17 cellular contexts compared by ENCODE assay signal in the genomic region with DNA sequence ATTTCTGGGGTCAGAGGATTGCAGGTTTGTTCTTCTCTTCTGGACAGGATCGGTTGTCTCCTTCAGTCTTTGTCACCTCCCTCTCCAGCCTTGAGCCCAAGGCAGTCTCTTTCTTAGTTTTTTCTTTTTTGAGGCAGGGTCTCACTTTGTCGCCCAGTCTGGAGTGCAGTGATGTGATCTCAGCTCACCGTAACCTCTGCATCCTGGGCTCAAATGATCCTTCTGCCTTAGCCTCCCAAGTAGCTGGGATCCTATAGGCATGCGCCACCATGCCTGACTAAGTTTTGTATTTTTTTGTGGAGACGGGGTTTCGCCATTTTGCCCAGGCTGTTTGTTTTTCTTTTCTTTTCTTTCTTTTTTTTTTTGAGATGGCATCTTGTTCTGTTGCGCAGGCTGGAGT. TPM values are rescaled to one million over a fixed set of nuclear protein-coding genes. Genes with fewer than 3 reads are reported as not detected.
A peak's percentile ranks its signal among the peaks of the same experiment; 100 is the strongest.
DNase-seq lines count a peak whose midpoint lies in the region; ATAC-seq and TF ChIP-seq lines count a peak whose summit lies in the region.
"Had no signal": no experiment of that assay in that cellular context is flagged by ENCODE, and none has a peak within 500 bp of the region (broad histone marks: within the 10 kb centered on the region; RNA-seq: fewer than 3 reads in every experiment).

No MANE protein-coding gene starts in this region.

- peaks cover 0 to 4% of the 10 kb centered on the region in 2 donors for H3K27me3 Mint-ChIP-seq in CD8-positive, alpha-beta memory T cell
- H3K27me3 Mint-ChIP-seq in osteocyte (ENCODE audit: unreplicated experiment) = no peaks in the 10 kb centered on the region
- H3K27me3 Mint-ChIP-seq: dendritic cell treated with granulocyte-macrophage colony-stimulating factor and Interleukin-4, amounts not matched to agents 40 ng/mL and 50 ng/mL, for 4 days had no signal

- peaks cover 99% of the 10 kb centered on the region for H3K79me2 ChIP-seq in Karpas-422 (ENCODE audit: low read length)

- no peaks in the 10 kb centered on the region for H3K9me2 ChIP-seq in Karpas-422 (replicated peaks; ENCODE audit: insufficient read depth, low read length)

- H3K27ac ChIP-seq in CD8-positive, alpha-beta memory T cell (ENCODE audit: low read depth, low read length) = no peak overlapping the region
- H3K27ac ChIP-seq in RWPE2 (ENCODE audit: poor library complexity, severe bottlenecking) = peak overlapping the region; percentile 97
- no peak overlapping the region for H3K27ac ChIP-seq in Karpas-422 (ENCODE audit: low read length)
- H3K27ac ChIP-seq: right lobe of liver had no signal

- H3K4me1 Mint-ChIP-seq in CD8-positive, alpha-beta memory T cell = peaks cover 79 to 89% (median 89%) of the 10 kb centered on the region in 3 donors
- peaks cover 81% of the 10 kb centered on the region for H3K4me1 Mint-ChIP-seq in osteocyte (ENCODE audit: unreplicated experiment)

- peak overlapping the region in 7 of 8 donors; percentile 22 to 83 (median 65) for H3K27ac Mint-ChIP-seq in CD8-positive, alpha-beta memory T cell
- peak overlapping the region; percentile 21 for H3K27ac Mint-ChIP-seq in osteocyte (ENCODE audit: unreplicated experiment)
- H3K27ac Mint-ChIP-seq: dendritic cell treated with granulocyte-macrophage colony-stimulating factor and Interleukin-4, amounts not matched to agents 40 ng/mL and 50 ng/mL, for 4 days had no signal

- no peak overlapping the region for H2AFZ ChIP-seq in Karpas-422 (ENCODE audit: low read length)

- no peak overlapping the region for H3K9ac ChIP-seq in Karpas-422 (ENCODE audit: low read length)

- no peaks in the 10 kb centered on the region for H3K36me3 ChIP-seq in CD8-positive, alpha-beta memory T cell (ENCODE audit: insufficient read depth, low read length)
- peaks cover 11% of the 10 kb centered on the region for H3K36me3 ChIP-seq in RWPE2 (ENCODE audit: low read depth)
- H3K36me3 ChIP-seq in Karpas-422 (ENCODE audit: insufficient read depth, low read length) = peaks cover 31% of the 10 kb centered on the region
- H3K36me3 ChIP-seq: right lobe of liver had no signal

- H4K20me1 ChIP-seq in Karpas-422 (ENCODE audit: insufficient read depth, low read depth, low read length) = peaks cover 81% of the 10 kb centered on the region

- no peaks in the 10 kb centered on the region for H3K27me3 ChIP-seq in CD8-positive, alpha-beta memory T cell (ENCODE audit: insufficient read depth, low read length, poor library complexity, severe bottlenecking)
- no peaks in the 10 kb centered on the region for H3K27me3 ChIP-seq in RWPE2 (ENCODE audit: insufficient read depth, poor library complexity, severe bottlenecking)
- H3K27me3 ChIP-seq in Karpas-422 (ENCODE audit: low read length) = no peaks in the 10 kb centered on the region
- H3K27me3 ChIP-seq: right lobe of liver had no signal

- H3K4me2 ChIP-seq in Karpas-422 (ENCODE audit: low read depth, low read length, poor library complexity, severe bottlenecking) = no peak overlapping the region

- no peaks in the 10 kb centered on the region for H3K9me3 Mint-ChIP-seq in CD8-positive, alpha-beta memory T cell
- H3K9me3 Mint-ChIP-seq in osteocyte (ENCODE audit: unreplicated experiment) = no peaks in the 10 kb centered on the region
- H3K9me3 Mint-ChIP-seq: dendritic cell treated with granulocyte-macrophage colony-stimulating factor and Interleukin-4, amounts not matched to agents 40 ng/mL and 50 ng/mL, for 4 days had no signal

- POLR2A ChIA-PET in CD8-positive, alpha-beta memory T cell (lab: Charles Lee) = no interaction called here

- CTCF ChIA-PET in CD8-positive, alpha-beta memory T cell (lab: Charles Lee) = interaction anchor here (0.9 kb wide), 1 partner anchor 10 kb away, joined by 3 read pairs; no protein-coding TSS in a partner anchor

- TF ChIP-seq CTCF in RWPE2 (IDR thresholded peaks at IDR 0.05; ENCODE audit: poor library complexity, severe bottlenecking) = no peak
- TF ChIP-seq CTCF in choroid plexus epithelial cell (conservative IDR thresholded peaks at IDR 0.05; ENCODE audit: low read depth, low read length) = no peak
- no peak for TF ChIP-seq CTCF in osteocyte (IDR thresholded peaks at IDR 0.05)

- no peak overlapping the region for H3K4me3 ChIP-seq in CD8-positive, alpha-beta memory T cell (ENCODE audit: low read length)
- H3K4me3 ChIP-seq in RWPE2 (ENCODE audit: severe bottlenecking) (no peak overlapping the region), choroid plexus epithelial cell (ENCODE audit: low read depth, low read length) (no peak overlapping the region), Karpas-422 (ENCODE audit: low read length) (no peak overlapping the region)
- H3K4me3 ChIP-seq: right lobe of liver had no signal

- H3K4me1 ChIP-seq in CD8-positive, alpha-beta memory T cell (ENCODE audit: insufficient read depth, low read length) = peaks cover 89% of the 10 kb centered on the region
- H3K4me1 ChIP-seq in RWPE2 (ENCODE audit: insufficient read depth, poor library complexity, severe bottlenecking) (peaks cover 65% of the 10 kb centered on the region), Karpas-422 (ENCODE audit: low read length) (peaks cover 35% of the 10 kb centered on the region)

- DNase-seq in CD8-positive, alpha-beta memory T cell = no peak
- DNase-seq in RWPE2 (ENCODE audit: low spot score) (no peak), choroid plexus epithelial cell (ENCODE audit: low read depth) (peak; percentile 44), osteocyte (ENCODE audit: extremely low spot score, unreplicated experiment) (no peak), Karpas-422 (no peak)
- DNase-seq: amniotic stem cell, COR-L47, foreskin fibroblast, islet precursor cell, NCI-H510A, substantia nigra had no signal

- H3K9me3 ChIP-seq in CD8-positive, alpha-beta memory T cell (ENCODE audit: low read length) = no peaks in the 10 kb centered on the region
- H3K9me3 ChIP-seq in RWPE2 (ENCODE audit: severe bottlenecking) (no peaks in the 10 kb centered on the region), Karpas-422 (ENCODE audit: low read length) (no peaks in the 10 kb centered on the region)
- H3K9me3 ChIP-seq: right lobe of liver had no signal

- peaks cover 0 to 27% (median 0%) of the 10 kb centered on the region in 3 donors for H3K36me3 Mint-ChIP-seq in CD8-positive, alpha-beta memory T cell
- H3K36me3 Mint-ChIP-seq in osteocyte (ENCODE audit: unreplicated experiment) = peaks cover 5% of the 10 kb centered on the region

- peak overlapping the region in 6 of 7 donors; percentile 23 to 91 (median 69) for H3K4me3 Mint-ChIP-seq in CD8-positive, alpha-beta memory T cell
- no peak overlapping the region for H3K4me3 Mint-ChIP-seq in osteocyte (ENCODE audit: unreplicated experiment)
- H3K4me3 Mint-ChIP-seq: dendritic cell treated with granulocyte-macrophage colony-stimulating factor and Interleukin-4, amounts not matched to agents 40 ng/mL and 50 ng/mL, for 4 days had no signal

- no peak for ATAC-seq in RWPE2 (ENCODE audit: low read depth)
- ATAC-seq in GM18517 (IDR thresholded peaks at IDR 0.05; ENCODE audit: unreplicated experiment) = no peak
- ATAC-seq in HG02610 (IDR thresholded peaks at IDR 0.05; ENCODE audit: unreplicated experiment) = no peak
- ATAC-seq in HG02798 (IDR thresholded peaks at IDR 0.05; ENCODE audit: poor library complexity, unreplicated experiment) = no peak
- ATAC-seq: HepG2, right lobe of liver had no signal

RNA-seq across cellular contexts. Expression of a gene that starts 6.1 kb away (rescaled TPM):
- 100 to 1,000 TPM; 146 TPM for total RNA-seq in CD8-positive, alpha-beta memory T cell
- 42.1 TPM for polyA plus RNA-seq in CD8-positive, alpha-beta memory T cell
- total RNA-seq in osteocyte = 285 and 290 TPM in 2 replicates
- total RNA-seq in Karpas-422 (2014; rRNA removed; shearing (Covaris generic); ENCODE audit: low replicate concordance) = 83.8 and 87.6 TPM in 2 replicates
